21 cellular contexts compared by ENCODE assay signal in the genomic region with DNA sequence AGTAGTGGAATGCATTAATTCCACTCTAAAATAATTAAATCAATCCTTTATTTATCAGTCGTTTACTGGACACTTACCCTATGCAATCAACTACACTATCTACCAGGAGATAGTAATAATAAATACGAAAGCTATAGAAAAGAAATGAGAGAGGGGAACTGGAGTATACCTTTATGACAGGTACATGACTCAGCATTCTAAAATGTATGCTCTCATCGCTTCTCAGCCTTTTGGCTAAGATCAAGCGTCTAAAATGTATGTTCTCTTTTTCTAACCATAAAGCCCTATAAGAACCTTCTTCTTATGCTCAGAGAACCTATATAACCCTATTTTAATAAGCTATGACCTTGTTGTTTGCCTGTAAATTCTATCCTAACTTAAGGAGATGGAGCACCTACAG.
"Had no signal": no experiment of that assay in that cellular context is flagged by ENCODE, and none has a peak within 500 bp of the region (broad histone marks: within the 10 kb centered on the region; RNA-seq: fewer than 3 reads in every experiment).

No MANE protein-coding gene starts in this region.

- ATAC-seq: esophagus mucosa; gastrocnemius medialis; heart right ventricle; lower lobe of right lung; naive thymus-derived CD4-positive, alpha-beta T cell; stimulated activated naive B cell treated with anti-CD40 and anti-IgM and Interleukin-4, amounts not matched to agents 10 μg/mL and 1 μg/mL and 100 μg/mL, for 72 hours; stimulated activated naive CD8-positive, alpha-beta T cell treated with anti-CD3 and anti-CD28 coated beads, Interleukin-15, amount 100 ng/mL, for 72 hours had no signal

- H3K9me3 ChIP-seq: colonic mucosa, gastrocnemius medialis, heart right ventricle, left ventricle myocardium inferior, lower lobe of right lung, neutrophil, sigmoid colon had no signal

- DNase-seq: cerebellar nuclear complex; colonic mucosa; dermis blood vessel endothelial cell; effector CD4-positive, alpha-beta T cell; gastrocnemius medialis; heart right ventricle; islet precursor cell; left ventricle myocardium inferior; lower lobe of right lung; mesenchymal stem cell; naive thymus-derived CD4-positive, alpha-beta T cell; sigmoid colon; stimulated activated CD4-positive, alpha-beta T cell treated with anti-CD3 and anti-CD28 coated beads, Interleukin-2, amount 100 ng/mL, for 24 hours; stimulated activated CD4-positive, alpha-beta T cell treated with anti-CD3 and anti-CD28 coated beads, Interleukin-4, amount 100 ng/mL, for 4 hours; stimulated activated naive B cell treated with anti-CD40 and anti-IgM and Interleukin-4, amounts not matched to agents 10 μg/mL and 1 μg/mL and 100 μg/mL, for 72 hours; stimulated activated naive CD8-positive, alpha-beta T cell treated with anti-CD3 and anti-CD28 coated beads, Interleukin-15, amount 100 ng/mL, for 72 hours; trophoblast cell had no signal

- FAIRE-seq: urothelium cell line had no signal

- H3K27ac ChIP-seq: colonic mucosa, gastrocnemius medialis, heart right ventricle, left ventricle myocardium inferior, lower lobe of right lung, neutrophil, sigmoid colon, skin epidermis had no signal

- H3K36me3 ChIP-seq: colonic mucosa, gastrocnemius medialis, heart right ventricle, left ventricle myocardium inferior, lower lobe of right lung, neutrophil, sigmoid colon had no signal

- H3K27me3 ChIP-seq: colonic mucosa, gastrocnemius medialis, heart right ventricle, neutrophil, sigmoid colon had no signal

- H3K4me3 ChIP-seq: colonic mucosa, gastrocnemius medialis, heart right ventricle, left ventricle myocardium inferior, lower lobe of right lung, sigmoid colon, skin epidermis had no signal

- H3K4me1 ChIP-seq: colonic mucosa, gastrocnemius medialis, left ventricle myocardium inferior, lower lobe of right lung, sigmoid colon had no signal
